ENCODE assay signal across 19 cellular contexts in genomic region chr6:15391500-15391899, GRCh38.
DNase-seq lines count a peak whose midpoint lies in the region; ATAC-seq, FAIRE-seq and TF ChIP-seq lines count a peak whose summit lies in the region.
"Had no signal": no experiment of that assay in that cellular context is flagged by ENCODE, and none has a peak within 500 bp of the region (broad histone marks: within the 10 kb centered on the region; RNA-seq: fewer than 3 reads in every experiment).

No MANE protein-coding gene starts in this region.

- H3K4me1 Mint-ChIP-seq in T-helper 1 cell treated with Interleukin-12 subunit alpha and Interleukin-12 subunit beta and Interleukin-4 antibody, amounts not matched to agents 30 μg/mL and 1 μg/mL, for 36 hours (ENCODE audit: low read depth) = peaks cover 46% of the 10 kb centered on the region
- H3K4me1 Mint-ChIP-seq in CD4-positive, alpha-beta T cell (ENCODE audit: low read depth) = peaks cover 58% of the 10 kb centered on the region

- CTCF ChIA-PET in CD4-positive, alpha-beta T cell (lab: Charles Lee) = no interaction called here

- no peak for TF ChIP-seq EP300 in tibial nerve (IDR thresholded peaks at IDR 0.05)

- TF ChIP-seq CTCF in LNCaP clone FGC (IDR thresholded peaks at IDR 0.05; ENCODE audit: control insufficient read depth, extremely low read depth, insufficient read depth) (no peak), tibial nerve (IDR thresholded peaks at IDR 0.05) (no peak)
- TF ChIP-seq CTCF in CD4-positive, alpha-beta T cell (IDR thresholded peaks at IDR 0.05) = no peak

- H3K27me3 Mint-ChIP-seq in T-helper 1 cell treated with Interleukin-12 subunit alpha and Interleukin-12 subunit beta and Interleukin-4 antibody, amounts not matched to agents 30 μg/mL and 1 μg/mL, for 36 hours (ENCODE audit: low read depth) = no peaks in the 10 kb centered on the region
- no peaks in the 10 kb centered on the region for H3K27me3 Mint-ChIP-seq in CD4-positive, alpha-beta T cell

- DNase-seq in T-helper 1 cell (no peak), LNCaP clone FGC (ENCODE audit: low read depth) (peak; percentile 79), erythroblast (lab: John Stamatoyannopoulos, UW) (peak; percentile 24 to 31), pons (ENCODE audit: low spot score) (peak; percentile 58), GM19239 (ENCODE audit: insufficient read length, low spot score) (no peak), tibial nerve (ENCODE audit: low spot score in 2 of 2) (no peak)
- DNase-seq in CD4-positive, alpha-beta T cell = no peak
- DNase-seq: activated CD4-positive, alpha-beta T cell treated with anti-CD3 and anti-CD28 coated beads for 1 hour; CD8-positive, alpha-beta T cell; KG1; NCI-H1105 treated with DMSO at 0.1 percent for 48 hours; NCI-H2227 treated with DMSO at 0.1 percent for 48 hours; occipital lobe; stimulated activated CD4-positive, alpha-beta T cell treated with anti-CD3 and anti-CD28 coated beads, Interleukin-4, amount 100 ng/mL, for 1 hour; stimulated activated CD8-positive, alpha-beta memory T cell treated with anti-CD3 and anti-CD28 coated beads, Interleukin-4, amount 100 ng/mL, for 48 hours; trophoblast cell had no signal

- H3K4me3 Mint-ChIP-seq in T-helper 1 cell treated with Interleukin-12 subunit alpha and Interleukin-12 subunit beta and Interleukin-4 antibody, amounts not matched to agents 30 μg/mL and 1 μg/mL, for 36 hours = peak overlapping the region; percentile 2
- no peak overlapping the region for H3K4me3 Mint-ChIP-seq in CD4-positive, alpha-beta T cell
- H3K4me3 Mint-ChIP-seq: CD8-positive, alpha-beta T cell had no signal

- peaks cover 5 to 42% (median 30%) of the 10 kb centered on the region in 4 donors for H3K4me1 ChIP-seq in tibial nerve

- H3K27ac Mint-ChIP-seq in T-helper 1 cell treated with Interleukin-12 subunit alpha and Interleukin-12 subunit beta and Interleukin-4 antibody, amounts not matched to agents 30 μg/mL and 1 μg/mL, for 36 hours = no peak overlapping the region
- H3K27ac Mint-ChIP-seq in CD4-positive, alpha-beta T cell = no peak overlapping the region
- H3K27ac Mint-ChIP-seq: CD8-positive, alpha-beta T cell had no signal

- FAIRE-seq in GM19239 (lab: Jason Lieb, UNC) = no peak
- FAIRE-seq: A204.1 had no signal

- POLR2A ChIA-PET in CD4-positive, alpha-beta T cell (lab: Charles Lee) = no interaction called here

- H3K36me3 Mint-ChIP-seq in T-helper 1 cell treated with Interleukin-12 subunit alpha and Interleukin-12 subunit beta and Interleukin-4 antibody, amounts not matched to agents 30 μg/mL and 1 μg/mL, for 36 hours (ENCODE audit: low read depth) = peaks cover 7% of the 10 kb centered on the region
- H3K36me3 Mint-ChIP-seq in CD4-positive, alpha-beta T cell (ENCODE audit: low read depth) = no peaks in the 10 kb centered on the region

- H3K27ac ChIP-seq in CD4-positive, alpha-beta T cell (ENCODE audit: low read depth, low read length) = no peak overlapping the region
- H3K27ac ChIP-seq in tibial nerve = peak overlapping the region in 1 of 4 donors; percentile 24
- H3K27ac ChIP-seq: hepatocyte had no signal

- H3K27me3 ChIP-seq in CD4-positive, alpha-beta T cell (ENCODE audit: control insufficient read depth, insufficient read depth, low read length) = no peaks in the 10 kb centered on the region
- no peaks in the 10 kb centered on the region for H3K27me3 ChIP-seq in tibial nerve
- H3K27me3 ChIP-seq: hepatocyte had no signal

- no peak for ATAC-seq in CD4-positive, alpha-beta T cell (ENCODE audit: poor library complexity)
- ATAC-seq: CD8-positive, alpha-beta T cell had no signal

- no peaks in the 10 kb centered on the region for H3K9me3 ChIP-seq in CD4-positive, alpha-beta T cell (ENCODE audit: control insufficient read depth, low read length)
- no peaks in the 10 kb centered on the region for H3K9me3 ChIP-seq in tibial nerve

- H3K4me3 ChIP-seq in LNCaP clone FGC (ENCODE audit: low read depth, low read length) = no peak overlapping the region
- no peak overlapping the region for H3K4me3 ChIP-seq in tibial nerve
- H3K4me3 ChIP-seq: hepatocyte had no signal

- no peaks in the 10 kb centered on the region for H3K36me3 ChIP-seq in tibial nerve

- H3K9me3 Mint-ChIP-seq in T-helper 1 cell treated with Interleukin-12 subunit alpha and Interleukin-12 subunit beta and Interleukin-4 antibody, amounts not matched to agents 30 μg/mL and 1 μg/mL, for 36 hours = no peaks in the 10 kb centered on the region
- H3K9me3 Mint-ChIP-seq in CD4-positive, alpha-beta T cell = no peaks in the 10 kb centered on the region
- H3K9me3 Mint-ChIP-seq: CD8-positive, alpha-beta T cell had no signal

- 39 to 50% methylated on average over 1 of the region's 1 CpG for WGBS in tibial nerve, 2 donors

- intact Hi-C loops in CD4-positive, alpha-beta T cell (cut with DNase I, micrococcal nuclease) = no loop called here

- no peak for TF ChIP-seq POLR2A in erythroblast (IDR thresholded peaks at IDR 0.05; ENCODE audit: low read length)
- no peak for TF ChIP-seq POLR2A in tibial nerve (IDR thresholded peaks at IDR 0.05)

Comparison
In these comparisons a context has a peak if more than half of its experiments do, and no peak if none do; other contexts are left out.
1. DNase-seq: peak in LNCaP clone FGC (single experiment), erythroblast (2 of 2) and pons (single experiment); none in T-helper 1 cell (0 of 5), GM19239 (single experiment), CD4-positive, alpha-beta T cell (0 of 10) and tibial nerve (0 of 2).